3 cellular contexts compared by ENCODE assay signal in the genomic region with DNA sequence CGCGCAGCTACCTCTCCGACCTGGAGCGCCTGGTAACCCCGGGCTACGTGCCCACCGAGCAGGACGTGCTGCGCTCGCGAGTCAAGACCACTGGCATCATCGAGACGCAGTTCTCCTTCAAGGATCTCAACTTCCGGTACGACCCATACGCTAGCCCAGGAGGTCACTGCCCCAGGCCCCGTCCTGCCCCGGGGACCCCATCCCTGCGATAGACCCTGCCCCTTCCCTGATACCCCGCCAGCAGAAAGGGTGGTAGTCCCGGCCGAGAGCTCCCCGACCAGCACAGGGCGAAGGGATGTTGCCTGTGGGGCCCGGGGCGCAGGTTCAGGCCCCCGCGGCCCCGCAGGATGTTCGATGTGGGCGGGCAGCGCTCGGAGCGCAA.
TF ChIP-seq lines count a peak whose summit lies in the region.

No MANE protein-coding gene starts in this region.

TF ChIP-seq in SK-N-SH, 30 proteins besides CTCF, POLR2A, EP300 and RAD21:
- TF ChIP-seq, protein P1, sequence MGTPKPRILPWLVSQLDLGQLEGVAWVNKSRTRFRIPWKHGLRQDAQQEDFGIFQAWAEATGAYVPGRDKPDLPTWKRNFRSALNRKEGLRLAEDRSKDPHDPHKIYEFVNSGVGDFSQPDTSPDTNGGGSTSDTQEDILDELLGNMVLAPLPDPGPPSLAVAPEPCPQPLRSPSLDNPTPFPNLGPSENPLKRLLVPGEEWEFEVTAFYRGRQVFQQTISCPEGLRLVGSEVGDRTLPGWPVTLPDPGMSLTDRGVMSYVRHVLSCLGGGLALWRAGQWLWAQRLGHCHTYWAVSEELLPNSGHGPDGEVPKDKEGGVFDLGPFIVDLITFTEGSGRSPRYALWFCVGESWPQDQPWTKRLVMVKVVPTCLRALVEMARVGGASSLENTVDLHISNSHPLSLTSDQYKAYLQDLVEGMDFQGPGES (IDR thresholded peaks at IDR 0.05; ENCODE audit: low read depth, low read length): no peak
- TF ChIP-seq TCF12 (IDR thresholded peaks at IDR 0.05) (no peak), JUND (IDR thresholded peaks at IDR 0.05) (no peak), TEAD4 (IDR thresholded peaks at IDR 0.05; ENCODE audit: borderline replicate concordance, insufficient read depth) (no peak), SMC3 (IDR thresholded peaks at IDR 0.05; ENCODE audit: low read depth, low read length) (no peak), FOSL2 (IDR thresholded peaks at IDR 0.05; ENCODE audit: borderline replicate concordance, low read depth) (no peak), NFIC (IDR thresholded peaks at IDR 0.05; ENCODE audit: borderline replicate concordance) (no peak)
- TF ChIP-seq, protein P2, sequence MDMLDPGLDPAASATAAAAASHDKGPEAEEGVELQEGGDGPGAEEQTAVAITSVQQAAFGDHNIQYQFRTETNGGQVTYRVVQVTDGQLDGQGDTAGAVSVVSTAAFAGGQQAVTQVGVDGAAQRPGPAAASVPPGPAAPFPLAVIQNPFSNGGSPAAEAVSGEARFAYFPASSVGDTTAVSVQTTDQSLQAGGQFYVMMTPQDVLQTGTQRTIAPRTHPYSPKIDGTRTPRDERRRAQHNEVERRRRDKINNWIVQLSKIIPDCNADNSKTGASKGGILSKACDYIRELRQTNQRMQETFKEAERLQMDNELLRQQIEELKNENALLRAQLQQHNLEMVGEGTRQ (IDR thresholded peaks at IDR 0.05; ENCODE audit: borderline replicate concordance, low read depth, low read length): no peak
- TF ChIP-seq, protein P3, sequence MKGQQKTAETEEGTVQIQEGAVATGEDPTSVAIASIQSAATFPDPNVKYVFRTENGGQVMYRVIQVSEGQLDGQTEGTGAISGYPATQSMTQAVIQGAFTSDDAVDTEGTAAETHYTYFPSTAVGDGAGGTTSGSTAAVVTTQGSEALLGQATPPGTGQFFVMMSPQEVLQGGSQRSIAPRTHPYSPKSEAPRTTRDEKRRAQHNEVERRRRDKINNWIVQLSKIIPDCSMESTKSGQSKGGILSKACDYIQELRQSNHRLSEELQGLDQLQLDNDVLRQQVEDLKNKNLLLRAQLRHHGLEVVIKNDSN (IDR thresholded peaks at IDR 0.05; ENCODE audit: borderline replicate concordance, low read depth): no peak
TF ChIP-seq in SK-N-SH: peak in this region for 0.

TF ChIP-seq in SK-N-SH treated with all-trans-retinoic acid at 6 μM for 48 hours, 23 proteins besides CTCF, POLR2A, EP300 and RAD21 (continues in another document):
- TF ChIP-seq, protein P4, sequence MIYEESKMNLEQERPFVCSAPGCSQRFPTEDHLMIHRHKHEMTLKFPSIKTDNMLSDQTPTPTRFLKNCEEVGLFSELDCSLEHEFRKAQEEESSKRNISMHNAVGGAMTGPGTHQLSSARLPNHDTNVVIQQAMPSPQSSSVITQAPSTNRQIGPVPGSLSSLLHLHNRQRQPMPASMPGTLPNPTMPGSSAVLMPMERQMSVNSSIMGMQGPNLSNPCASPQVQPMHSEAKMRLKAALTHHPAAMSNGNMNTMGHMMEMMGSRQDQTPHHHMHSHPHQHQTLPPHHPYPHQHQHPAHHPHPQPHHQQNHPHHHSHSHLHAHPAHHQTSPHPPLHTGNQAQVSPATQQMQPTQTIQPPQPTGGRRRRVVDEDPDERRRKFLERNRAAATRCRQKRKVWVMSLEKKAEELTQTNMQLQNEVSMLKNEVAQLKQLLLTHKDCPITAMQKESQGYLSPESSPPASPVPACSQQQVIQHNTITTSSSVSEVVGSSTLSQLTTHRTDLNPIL (CRISPR knock-in tag; IDR thresholded peaks at IDR 0.05; ENCODE audit: low read depth): no peak
- no peak for TF ChIP-seq CSDC2 (CRISPR knock-in tag; IDR thresholded peaks at IDR 0.05)
- no peak for TF ChIP-seq BACH2 (CRISPR knock-in tag; IDR thresholded peaks at IDR 0.05; ENCODE audit: borderline replicate concordance)
- TF ChIP-seq ZC3H10 (CRISPR knock-in tag; IDR thresholded peaks at IDR 0.05): no peak
- TF ChIP-seq, protein P5, sequence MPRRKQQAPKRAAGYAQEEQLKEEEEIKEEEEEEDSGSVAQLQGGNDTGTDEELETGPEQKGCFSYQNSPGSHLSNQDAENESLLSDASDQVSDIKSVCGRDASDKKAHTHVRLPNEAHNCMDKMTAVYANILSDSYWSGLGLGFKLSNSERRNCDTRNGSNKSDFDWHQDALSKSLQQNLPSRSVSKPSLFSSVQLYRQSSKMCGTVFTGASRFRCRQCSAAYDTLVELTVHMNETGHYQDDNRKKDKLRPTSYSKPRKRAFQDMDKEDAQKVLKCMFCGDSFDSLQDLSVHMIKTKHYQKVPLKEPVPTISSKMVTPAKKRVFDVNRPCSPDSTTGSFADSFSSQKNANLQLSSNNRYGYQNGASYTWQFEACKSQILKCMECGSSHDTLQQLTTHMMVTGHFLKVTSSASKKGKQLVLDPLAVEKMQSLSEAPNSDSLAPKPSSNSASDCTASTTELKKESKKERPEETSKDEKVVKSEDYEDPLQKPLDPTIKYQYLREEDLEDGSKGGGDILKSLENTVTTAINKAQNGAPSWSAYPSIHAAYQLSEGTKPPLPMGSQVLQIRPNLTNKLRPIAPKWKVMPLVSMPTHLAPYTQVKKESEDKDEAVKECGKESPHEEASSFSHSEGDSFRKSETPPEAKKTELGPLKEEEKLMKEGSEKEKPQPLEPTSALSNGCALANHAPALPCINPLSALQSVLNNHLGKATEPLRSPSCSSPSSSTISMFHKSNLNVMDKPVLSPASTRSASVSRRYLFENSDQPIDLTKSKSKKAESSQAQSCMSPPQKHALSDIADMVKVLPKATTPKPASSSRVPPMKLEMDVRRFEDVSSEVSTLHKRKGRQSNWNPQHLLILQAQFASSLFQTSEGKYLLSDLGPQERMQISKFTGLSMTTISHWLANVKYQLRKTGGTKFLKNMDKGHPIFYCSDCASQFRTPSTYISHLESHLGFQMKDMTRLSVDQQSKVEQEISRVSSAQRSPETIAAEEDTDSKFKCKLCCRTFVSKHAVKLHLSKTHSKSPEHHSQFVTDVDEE (CRISPR knock-in tag; IDR thresholded peaks at IDR 0.05): no peak
- TF ChIP-seq OSR1 (CRISPR knock-in tag; IDR thresholded peaks at IDR 0.05): no peak
- TF ChIP-seq, protein P6, sequence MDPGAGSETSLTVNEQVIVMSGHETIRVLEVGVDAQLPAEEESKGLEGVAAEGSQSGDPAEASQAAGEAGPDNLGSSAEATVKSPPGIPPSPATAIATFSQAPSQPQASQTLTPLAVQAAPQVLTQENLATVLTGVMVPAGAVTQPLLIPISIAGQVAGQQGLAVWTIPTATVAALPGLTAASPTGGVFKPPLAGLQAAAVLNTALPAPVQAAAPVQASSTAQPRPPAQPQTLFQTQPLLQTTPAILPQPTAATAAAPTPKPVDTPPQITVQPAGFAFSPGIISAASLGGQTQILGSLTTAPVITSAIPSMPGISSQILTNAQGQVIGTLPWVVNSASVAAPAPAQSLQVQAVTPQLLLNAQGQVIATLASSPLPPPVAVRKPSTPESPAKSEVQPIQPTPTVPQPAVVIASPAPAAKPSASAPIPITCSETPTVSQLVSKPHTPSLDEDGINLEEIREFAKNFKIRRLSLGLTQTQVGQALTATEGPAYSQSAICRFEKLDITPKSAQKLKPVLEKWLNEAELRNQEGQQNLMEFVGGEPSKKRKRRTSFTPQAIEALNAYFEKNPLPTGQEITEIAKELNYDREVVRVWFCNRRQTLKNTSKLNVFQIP (CRISPR knock-in tag; IDR thresholded peaks at IDR 0.05; ENCODE audit: borderline replicate concordance, low read depth): no peak
- no peak for TF ChIP-seq TCF4 (CRISPR knock-in tag; IDR thresholded peaks at IDR 0.05; ENCODE audit: borderline replicate concordance)
- no peak for TF ChIP-seq ZNF8 (CRISPR knock-in tag; IDR thresholded peaks at IDR 0.05)
- no peak for TF ChIP-seq RARB (CRISPR knock-in tag; IDR thresholded peaks at IDR 0.05)
- TF ChIP-seq TOX (CRISPR knock-in tag; IDR thresholded peaks at IDR 0.05; ENCODE audit: borderline replicate concordance): no peak
- TF ChIP-seq, protein P7, sequence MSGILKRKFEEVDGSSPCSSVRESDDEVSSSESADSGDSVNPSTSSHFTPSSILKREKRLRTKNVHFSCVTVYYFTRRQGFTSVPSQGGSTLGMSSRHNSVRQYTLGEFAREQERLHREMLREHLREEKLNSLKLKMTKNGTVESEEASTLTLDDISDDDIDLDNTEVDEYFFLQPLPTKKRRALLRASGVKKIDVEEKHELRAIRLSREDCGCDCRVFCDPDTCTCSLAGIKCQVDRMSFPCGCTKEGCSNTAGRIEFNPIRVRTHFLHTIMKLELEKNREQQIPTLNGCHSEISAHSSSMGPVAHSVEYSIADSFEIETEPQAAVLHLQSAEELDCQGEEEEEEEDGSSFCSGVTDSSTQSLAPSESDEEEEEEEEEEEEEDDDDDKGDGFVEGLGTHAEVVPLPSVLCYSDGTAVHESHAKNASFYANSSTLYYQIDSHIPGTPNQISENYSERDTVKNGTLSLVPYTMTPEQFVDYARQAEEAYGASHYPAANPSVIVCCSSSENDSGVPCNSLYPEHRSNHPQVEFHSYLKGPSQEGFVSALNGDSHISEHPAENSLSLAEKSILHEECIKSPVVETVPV (CRISPR knock-in tag; IDR thresholded peaks at IDR 0.05): no peak
- TF ChIP-seq ZNF565 (CRISPR knock-in tag; conservative IDR thresholded peaks at IDR 0.05; ENCODE audit: low read depth): no peak

TF ChIP-seq in H1, 55 proteins besides CTCF, POLR2A, EP300 and RAD21:
- TF ChIP-seq CREB1 (IDR thresholded peaks at IDR 0.05) (no peak), RFX5 (IDR thresholded peaks at IDR 0.05; ENCODE audit: borderline replicate concordance, low read depth, low read length) (no peak), SUZ12 (IDR thresholded peaks at IDR 0.05; ENCODE audit: low read length) (no peak), CHD2 (IDR thresholded peaks at IDR 0.05; ENCODE audit: low read length) (no peak), CTBP2 (IDR thresholded peaks at IDR 0.05; ENCODE audit: borderline replicate concordance, insufficient read depth, insufficient read length, low read length) (no peak), ZNF274 (IDR thresholded peaks at IDR 0.05; ENCODE audit: borderline replicate concordance, extremely low read depth, low read length) (no peak), TCF12 (IDR thresholded peaks at IDR 0.05; ENCODE audit: low read depth, low read length) (no peak), EZH2 (IDR thresholded peaks at IDR 0.05; ENCODE audit: low read depth, low read length, severe bottlenecking) (no peak), SP1 (IDR thresholded peaks at IDR 0.05; ENCODE audit: low read depth, low read length) (no peak), CEBPB (IDR thresholded peaks at IDR 0.05; ENCODE audit: low read depth, low read length) (no peak), HDAC2 (IDR thresholded peaks at IDR 0.05; ENCODE audit: borderline replicate concordance in 1 of 2, low read depth in 2 of 2, low read length in 2 of 2) (no peak), RNF2 (IDR thresholded peaks at IDR 0.05; ENCODE audit: borderline replicate concordance, low read depth, low read length, missing control alignments, poor library complexity, severe bottlenecking) (no peak), KDM1A (IDR thresholded peaks at IDR 0.05; ENCODE audit: borderline replicate concordance, low read length) (no peak), NRF1 (IDR thresholded peaks at IDR 0.05; ENCODE audit: low read depth, low read length) (no peak), PHF8 (conservative IDR thresholded peaks at IDR 0.05; ENCODE audit: low read depth, low read length) (no peak), TAF1 (IDR thresholded peaks at IDR 0.05; ENCODE audit: low read depth, low read length) (no peak)
- TF ChIP-seq, protein P8, sequence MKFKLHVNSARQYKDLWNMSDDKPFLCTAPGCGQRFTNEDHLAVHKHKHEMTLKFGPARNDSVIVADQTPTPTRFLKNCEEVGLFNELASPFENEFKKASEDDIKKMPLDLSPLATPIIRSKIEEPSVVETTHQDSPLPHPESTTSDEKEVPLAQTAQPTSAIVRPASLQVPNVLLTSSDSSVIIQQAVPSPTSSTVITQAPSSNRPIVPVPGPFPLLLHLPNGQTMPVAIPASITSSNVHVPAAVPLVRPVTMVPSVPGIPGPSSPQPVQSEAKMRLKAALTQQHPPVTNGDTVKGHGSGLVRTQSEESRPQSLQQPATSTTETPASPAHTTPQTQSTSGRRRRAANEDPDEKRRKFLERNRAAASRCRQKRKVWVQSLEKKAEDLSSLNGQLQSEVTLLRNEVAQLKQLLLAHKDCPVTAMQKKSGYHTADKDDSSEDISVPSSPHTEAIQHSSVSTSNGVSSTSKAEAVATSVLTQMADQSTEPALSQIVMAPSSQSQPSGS (IDR thresholded peaks at IDR 0.05; ENCODE audit: low read length): no peak
